ENCODE assay signal across 1 cellular context in genomic region chr4:7638984-7639789, GRCh38.
TF ChIP-seq lines count a peak whose summit lies in the region.

No MANE protein-coding gene starts in this region.

TF ChIP-seq in HepG2, 621 proteins besides CTCF, POLR2A, EP300 and RAD21 (continued from another document and continues in another):
- TF ChIP-seq TIGD3 (CRISPR knock-in tag; IDR thresholded peaks at IDR 0.05; ENCODE audit: borderline replicate concordance) (no peak), FLYWCH1 (CRISPR knock-in tag; IDR thresholded peaks at IDR 0.05) (no peak), PITX1 (CRISPR knock-in tag; IDR thresholded peaks at IDR 0.05) (no peak; the same call in 1 of the 2 replicates), ZBTB46 (CRISPR knock-in tag; IDR thresholded peaks at IDR 0.05; ENCODE audit: borderline replicate concordance) (no peak), U2AF1 (optimal IDR thresholded peaks at IDR 0.05; ENCODE audit: low read depth, low read length) (no peak), SP2 (CRISPR knock-in tag; IDR thresholded peaks at IDR 0.05) (no peak), MIXL1 (CRISPR knock-in tag; IDR thresholded peaks at IDR 0.05) (no peak), REL (CRISPR knock-in tag; conservative IDR thresholded peaks at IDR 0.05) (no peak), ZNF432 (CRISPR knock-in tag; IDR thresholded peaks at IDR 0.05; ENCODE audit: borderline replicate concordance) (no peak), IRF1 (CRISPR knock-in tag; IDR thresholded peaks at IDR 0.05; ENCODE audit: low read depth) (no peak), RELA (CRISPR knock-in tag; IDR thresholded peaks at IDR 0.05) (no peak), ZNF788 (CRISPR knock-in tag; IDR thresholded peaks at IDR 0.05; ENCODE audit: borderline replicate concordance) (peak; percentile 32; the same call in 1 of the 2 replicates), KLF15 (CRISPR knock-in tag; IDR thresholded peaks at IDR 0.05; ENCODE audit: borderline replicate concordance) (no peak), E2F2 (CRISPR knock-in tag; IDR thresholded peaks at IDR 0.05; ENCODE audit: borderline replicate concordance) (no peak), ZNF75D (CRISPR knock-in tag; IDR thresholded peaks at IDR 0.05; ENCODE audit: borderline replicate concordance) (no peak), ZNF180 (CRISPR knock-in tag; IDR thresholded peaks at IDR 0.05; ENCODE audit: borderline replicate concordance, low read depth) (no peak), DNMT3B (CRISPR knock-in tag; conservative IDR thresholded peaks at IDR 0.05) (no peak), ZNF713 (CRISPR knock-in tag; IDR thresholded peaks at IDR 0.05) (no peak), NCOA2 (CRISPR knock-in tag; IDR thresholded peaks at IDR 0.05) (peak; percentile 62; the same call in 1 of the 2 replicates), CEBPZ (IDR thresholded peaks at IDR 0.05; ENCODE audit: low read length) (no peak), TERF1 (CRISPR knock-in tag; IDR thresholded peaks at IDR 0.05) (no peak), ZFX (CRISPR knock-in tag; IDR thresholded peaks at IDR 0.05; ENCODE audit: low read depth) (no peak), ZNF383 (CRISPR knock-in tag; IDR thresholded peaks at IDR 0.05; ENCODE audit: borderline replicate concordance) (no peak), ZNF792 (CRISPR knock-in tag; IDR thresholded peaks at IDR 0.05) (no peak), NR0B2 (CRISPR knock-in tag; IDR thresholded peaks at IDR 0.05) (no peak), CCDC6 (CRISPR knock-in tag; IDR thresholded peaks at IDR 0.05) (no peak), TCF12 (IDR thresholded peaks at IDR 0.05) (no peak), TCF12 (CRISPR knock-in tag; IDR thresholded peaks at IDR 0.05) (no peak), U2AF2 (IDR thresholded peaks at IDR 0.05; ENCODE audit: low read depth, low read length) (no peak), PLSCR1 (CRISPR knock-in tag; IDR thresholded peaks at IDR 0.05; ENCODE audit: borderline replicate concordance) (no peak), ZBTB20 (CRISPR knock-in tag; IDR thresholded peaks at IDR 0.05; ENCODE audit: borderline replicate concordance, low read depth) (no peak), HMG20A (CRISPR knock-in tag; IDR thresholded peaks at IDR 0.05; ENCODE audit: borderline replicate concordance) (peak; percentile 44; the same call in 1 of the 2 replicates), ZBTB33 (CRISPR knock-in tag; IDR thresholded peaks at IDR 0.05) (no peak), ZNF256 (CRISPR knock-in tag; conservative IDR thresholded peaks at IDR 0.05) (no peak), MXD3 (CRISPR knock-in tag; IDR thresholded peaks at IDR 0.05) (no peak), ZSCAN5A (CRISPR knock-in tag; IDR thresholded peaks at IDR 0.05; ENCODE audit: borderline replicate concordance) (no peak), ZNF362 (CRISPR knock-in tag; IDR thresholded peaks at IDR 0.05; ENCODE audit: borderline replicate concordance) (no peak), SMYD3 (CRISPR knock-in tag; IDR thresholded peaks at IDR 0.05) (no peak), ZNF367 (CRISPR knock-in tag; IDR thresholded peaks at IDR 0.05; ENCODE audit: borderline replicate concordance) (no peak), ZNF639 (CRISPR knock-in tag; conservative IDR thresholded peaks at IDR 0.05) (no peak), ZBTB43 (CRISPR knock-in tag; conservative IDR thresholded peaks at IDR 0.05) (peak; percentile 81)
